Comparison of ENCODE assay signal across 8 cellular contexts in the genomic region with DNA sequence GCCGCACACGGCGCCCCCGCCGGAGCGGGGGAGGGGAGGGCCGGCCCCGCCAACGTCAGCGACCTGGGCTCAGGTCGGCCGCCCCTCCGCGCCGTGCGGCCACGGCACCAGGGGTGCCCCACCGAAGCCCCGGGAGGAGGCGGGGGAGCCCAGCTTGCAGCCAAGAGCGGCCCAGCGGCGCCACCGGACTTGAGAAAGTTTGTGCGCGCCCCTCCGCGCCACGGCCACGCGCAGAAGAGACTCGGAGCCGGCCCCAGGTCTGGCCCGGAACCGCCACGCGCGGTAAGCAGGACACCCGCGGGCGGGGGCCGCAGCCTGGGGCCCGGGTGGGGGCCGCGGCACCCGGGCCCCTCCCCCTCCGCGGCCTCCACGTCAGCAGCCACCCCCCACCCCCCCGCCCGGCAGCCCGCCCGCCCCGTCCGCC. TPM values are rescaled to one million over a fixed set of nuclear protein-coding genes. Genes with fewer than 3 reads are reported as not detected.
A peak's percentile ranks its signal among the peaks of the same experiment; 100 is the strongest.
DNase-seq lines count a peak whose midpoint lies in the region; ATAC-seq and TF ChIP-seq lines count a peak whose summit lies in the region.

No MANE protein-coding gene starts in this region.

- peak overlapping the region; percentile 69; the same call in 1 of the 2 replicates for H3K9ac ChIP-seq in ES-I3 (ENCODE audit: low read depth, low read length)
- peak overlapping the region; percentile 73 for H3K9ac ChIP-seq in NT2/D1 (ENCODE audit: insufficient read length, low read depth)
- H3K9ac ChIP-seq in subcutaneous abdominal adipose tissue (ENCODE audit: low read length in 5 of 5): peak overlapping the region in 4 of 5 donors; percentile 49 to 88 (median 80)

- peak; percentile 31 for ATAC-seq in GM21786 (IDR thresholded peaks at IDR 0.05; ENCODE audit: unreplicated experiment)

- TF ChIP-seq CTCF in breast epithelium (IDR thresholded peaks at IDR 0.05): no peak

- H3K4me1 ChIP-seq in ES-I3 (ENCODE audit: insufficient read depth, low read length): peaks cover 4% of the 10 kb centered on the region; the same call in 1 of the 2 replicates
- peaks cover 13% of the 10 kb centered on the region for H3K4me1 ChIP-seq in NT2/D1 (ENCODE audit: insufficient read depth, insufficient read length)
- H3K4me1 ChIP-seq in breast epithelium: peaks cover 9 to 29% of the 10 kb centered on the region in 2 donors
- peaks cover 10 to 53% (median 40%) of the 10 kb centered on the region in 5 donors for H3K4me1 ChIP-seq in subcutaneous abdominal adipose tissue (ENCODE audit: control insufficient read depth in 5 of 5, insufficient read depth in 5 of 5, low read length in 5 of 5)

- H3K4me3 ChIP-seq in NT2/D1 (ENCODE audit: insufficient read length, low read depth) (peak overlapping the region; percentile 66), breast epithelium (peak overlapping the region; percentile 87 to 99 (median 96)), subcutaneous abdominal adipose tissue (ENCODE audit: low read depth in 1 of 5, low read length in 5 of 5) (peak overlapping the region in 4 of 5 donors; percentile 79 to 87 (median 81))

- intact Hi-C loops in breast epithelium (cut with DNase I; ENCODE audit: low total_unique reads): no loop called here

- DNase-seq in NT2/D1 (ENCODE audit: low read depth, low spot score) (no peak), breast epithelium (ENCODE audit: low spot score in 2 of 2) (no peak), cerebellar nuclear complex (lab: John Stamatoyannopoulos, UW) (no peak), globus pallidus (ENCODE audit: low spot score) (no peak)

- H3K36me3 ChIP-seq in ES-I3 (ENCODE audit: insufficient read depth, low read length) (peaks cover 5% of the 10 kb centered on the region), NT2/D1 (ENCODE audit: insufficient read depth, insufficient read length, low read length) (peaks cover 42% of the 10 kb centered on the region), breast epithelium (no peaks in the 10 kb centered on the region), subcutaneous abdominal adipose tissue (ENCODE audit: control insufficient read depth in 5 of 5, insufficient read depth in 5 of 5, low read length in 5 of 5) (peaks cover 3 to 16% (median 11%) of the 10 kb centered on the region in 5 donors)

- H3K9me3 ChIP-seq in ES-I3 (ENCODE audit: control insufficient read depth, insufficient read depth, low read length) (no peaks in the 10 kb centered on the region), NT2/D1 (ENCODE audit: insufficient read depth, low read length) (peaks cover 14% of the 10 kb centered on the region; the same call in 1 of the 2 replicates), breast epithelium (no peaks in the 10 kb centered on the region), subcutaneous abdominal adipose tissue (ENCODE audit: control insufficient read depth in 5 of 5, low read length in 5 of 5) (no peaks in the 10 kb centered on the region)

- TF ChIP-seq POLR2A in breast epithelium (IDR thresholded peaks at IDR 0.05): no peak

- no peaks in the 10 kb centered on the region for H3K27me3 ChIP-seq in NT2/D1 (ENCODE audit: insufficient read depth, insufficient read length)
- H3K27me3 ChIP-seq in breast epithelium: no peaks in the 10 kb centered on the region
- H3K27me3 ChIP-seq in layer of hippocampus (ENCODE audit: control insufficient read depth, insufficient read depth, low read length): no peaks in the 10 kb centered on the region
- H3K27me3 ChIP-seq in subcutaneous abdominal adipose tissue (ENCODE audit: control insufficient read depth in 5 of 5, insufficient read depth in 4 of 5, low read length in 5 of 5): no peaks in the 10 kb centered on the region

- peak overlapping the region; percentile 92 to 95 for H3K27ac ChIP-seq in breast epithelium
- peak overlapping the region; percentile 81 for H3K27ac ChIP-seq in layer of hippocampus (ENCODE audit: low read depth, low read length)
- H3K27ac ChIP-seq in subcutaneous abdominal adipose tissue (ENCODE audit: low read depth, low read length): peak overlapping the region; percentile 73

RNA-seq across cellular contexts. Expression of a gene that starts 43.2 kb away (rescaled TPM):
- total RNA-seq in breast epithelium: 100 to 1,000 TPM; 339 to 515 (median 383) TPM

RNA-seq across cellular contexts. Expression of a gene that starts 43.4 kb away (rescaled TPM):
- total RNA-seq in breast epithelium: 100 to 1,000 TPM; 298 to 321 (median 299) TPM
